9 cellular contexts compared by ENCODE assay signal in the genomic region with DNA sequence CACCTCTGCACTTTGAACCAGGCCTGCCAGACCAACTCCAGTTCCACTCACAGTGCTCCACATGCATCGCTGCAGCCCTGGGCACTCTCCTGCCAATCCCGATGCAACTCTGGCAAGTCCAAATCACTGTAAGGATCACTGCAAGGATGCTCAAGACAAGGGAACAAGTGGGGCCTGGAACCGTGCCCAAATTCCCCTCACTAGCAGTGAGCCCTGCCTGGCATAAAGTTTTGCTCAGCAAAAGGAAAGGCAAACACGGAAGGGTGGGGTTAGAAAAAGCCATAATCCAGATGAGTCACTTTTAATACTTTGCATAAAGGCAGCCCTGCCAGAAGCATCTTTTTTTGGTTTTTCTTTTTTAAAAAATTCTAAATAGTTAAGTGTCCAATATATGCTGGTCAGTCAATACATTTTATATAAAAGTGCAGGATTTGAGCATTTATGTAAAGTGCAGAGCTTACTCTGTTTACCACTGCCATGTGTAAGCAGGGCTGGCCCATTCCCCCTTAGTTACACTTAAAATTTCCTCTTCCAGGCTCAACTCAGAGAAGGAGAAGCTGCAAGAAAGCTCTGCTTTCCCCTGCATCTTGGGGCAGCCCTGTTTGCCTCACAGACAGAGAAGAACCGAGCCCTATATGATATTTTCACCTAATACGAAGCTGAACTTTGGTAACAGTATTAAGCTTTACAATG.
DNase-seq lines count a peak whose midpoint lies in the region; ATAC-seq and TF ChIP-seq lines count a peak whose summit lies in the region.
"Had no signal": no experiment of that assay in that cellular context is flagged by ENCODE, and none has a peak within 500 bp of the region (broad histone marks: within the 10 kb centered on the region; RNA-seq: fewer than 3 reads in every experiment).

No MANE protein-coding gene starts in this region.

- H3K4me3 Mint-ChIP-seq in memory B cell: peak overlapping the region; percentile 53
- H3K4me3 Mint-ChIP-seq: nephron progenitor cell had no signal

- in situ Hi-C loops in astrocyte of the spinal cord (cut with HindIII; ENCODE audit: low sequenced_read_pairs): no loop called here

- H3K27me3 ChIP-seq in BE2C: no peaks in the 10 kb centered on the region

- H3K4me1 ChIP-seq in BE2C: peaks cover 62% of the 10 kb centered on the region

- H3K4me1 Mint-ChIP-seq in memory B cell: peaks cover 19% of the 10 kb centered on the region

- H3K27ac Mint-ChIP-seq in memory B cell: peak overlapping the region; percentile 28

- DNase-seq in BE2C (peak; percentile 38), HT1080 (ENCODE audit: low read depth) (peak; percentile 86), astrocyte of the spinal cord (ENCODE audit: low read depth, low spot score) (peak; percentile 55), memory B cell (ENCODE audit: low spot score in 2 of 2) (no peak), NCI-H82 (lab: John Stamatoyannopoulos, UW) (no peak), GDM1 (lab: John Stamatoyannopoulos, UW) (no peak)
- DNase-seq: nephron progenitor cell had no signal

- no peak overlapping the region for H3K4me3 ChIP-seq in BE2C (ENCODE audit: low read depth, low read length)
- H3K4me3 ChIP-seq in astrocyte of the spinal cord (ENCODE audit: low read depth, low read length): no peak overlapping the region

- no peaks in the 10 kb centered on the region for H3K27me3 Mint-ChIP-seq in memory B cell

- no peaks in the 10 kb centered on the region for H3K36me3 ChIP-seq in BE2C

- TF ChIP-seq CTCF in BE2C (IDR thresholded peaks at IDR 0.05; ENCODE audit: low read depth, low read length) (no peak), astrocyte of the spinal cord (IDR thresholded peaks at IDR 0.05; ENCODE audit: low read depth, low read length) (no peak)

- H3K9me3 Mint-ChIP-seq in memory B cell: no peaks in the 10 kb centered on the region
- H3K9me3 Mint-ChIP-seq: nephron progenitor cell had no signal

- peak; percentile 37 for ATAC-seq in memory B cell (ENCODE audit: low read depth)
- ATAC-seq in GM18861 (IDR thresholded peaks at IDR 0.05; ENCODE audit: unreplicated experiment): no peak
- ATAC-seq in GM18867 (IDR thresholded peaks at IDR 0.05; ENCODE audit: unreplicated experiment): no peak

- no peaks in the 10 kb centered on the region for H3K36me3 Mint-ChIP-seq in memory B cell

- H3K9me3 ChIP-seq in BE2C: no peaks in the 10 kb centered on the region

Comparison
In these comparisons a context has a peak if more than half of its experiments do, and no peak if none do; other contexts are left out.
1. DNase-seq: peak in BE2C (single experiment), HT1080 (single experiment) and astrocyte of the spinal cord (single experiment); none in memory B cell (0 of 2), NCI-H82 (single experiment) and GDM1 (single experiment).